9 cellular contexts compared by ENCODE assay signal in the genomic region with DNA sequence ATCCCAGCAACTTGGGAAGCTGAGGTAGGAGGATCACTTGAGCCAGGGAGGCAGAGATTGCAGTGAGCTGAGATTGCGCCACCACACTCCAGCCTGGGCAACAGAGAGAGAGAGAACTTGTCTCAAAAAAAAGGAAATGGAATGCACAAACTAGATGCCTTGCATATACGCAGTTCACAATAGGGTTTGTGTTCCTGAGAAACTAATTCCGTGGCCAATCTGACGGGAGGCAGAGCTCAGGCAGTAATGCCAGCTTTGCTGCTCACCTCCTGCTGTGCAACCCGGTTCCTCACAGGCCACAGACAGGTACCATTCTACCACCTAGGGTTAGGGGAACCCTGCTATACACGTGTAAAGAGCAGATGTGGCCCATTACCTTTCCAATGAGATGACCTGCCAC. TPM values are rescaled to one million over a fixed set of nuclear protein-coding genes. Genes with fewer than 3 reads are reported as not detected.
DNase-seq lines count a peak whose midpoint lies in the region; ATAC-seq and TF ChIP-seq lines count a peak whose summit lies in the region.
"Had no signal": no experiment of that assay in that cellular context is flagged by ENCODE, and none has a peak within 500 bp of the region (broad histone marks: within the 10 kb centered on the region; RNA-seq: fewer than 3 reads in every experiment).

No MANE protein-coding gene starts in this region.

- H3K27ac Mint-ChIP-seq in CD14-positive monocyte = peak overlapping the region; percentile 68 to 85 (median 78)
- H3K27ac Mint-ChIP-seq in brain = peak overlapping the region in 3 of 5 experiments; percentile 0 to 92 (median 71)
- H3K27ac Mint-ChIP-seq in natural killer cell treated with Interleukin-12 subunit alpha and Interleukin-12 subunit beta and Interleukin-15 and Interleukin-18, amount 100 ng/mL, for 72 hours = peak overlapping the region in 1 of 2 donors; percentile 91

- H3K4me3 ChIP-seq in KMS-11 (IDR thresholded peaks at IDR 0.05; ENCODE audit: insufficient read depth, low read depth, low read length) (no peak overlapping the region), H7 (ENCODE audit: insufficient read depth, low read depth, low read length) (no peak overlapping the region), gastroesophageal sphincter (peak overlapping the region in 1 of 2 donors; percentile 73)

- H4K20me1 ChIP-seq in KMS-11 (ENCODE audit: insufficient read depth) = no peaks in the 10 kb centered on the region

- peaks cover 29% of the 10 kb centered on the region for H3K4me1 Mint-ChIP-seq in CD14-positive monocyte
- peaks cover 50% of the 10 kb centered on the region for H3K4me1 Mint-ChIP-seq in brain
- H3K4me1 Mint-ChIP-seq in natural killer cell treated with Interleukin-12 subunit alpha and Interleukin-12 subunit beta and Interleukin-15 and Interleukin-18, amount 100 ng/mL, for 72 hours (ENCODE audit: low read depth in 2 of 2) = peaks cover 33 to 39% of the 10 kb centered on the region in 2 donors

- H3K27me3 Mint-ChIP-seq in CD14-positive monocyte (ENCODE audit: low read depth in 3 of 3) (peaks cover 0 to 5% (median 3%) of the 10 kb centered on the region in 3 donors), brain (peaks cover 8% of the 10 kb centered on the region)
- no peaks in the 10 kb centered on the region for H3K27me3 Mint-ChIP-seq in natural killer cell treated with Interleukin-12 subunit alpha and Interleukin-12 subunit beta and Interleukin-15 and Interleukin-18, amount 100 ng/mL, for 72 hours

- no peak for TF ChIP-seq EP300 in gastroesophageal sphincter (IDR thresholded peaks at IDR 0.05)

- no peak overlapping the region; the same call in 1 of the 2 replicates for H3K9ac ChIP-seq in KMS-11

- no peaks in the 10 kb centered on the region for H3K9me3 ChIP-seq in gastroesophageal sphincter

- intact Hi-C loops in CD14-positive monocyte (cut with micrococcal nuclease) = no loop called here

- WGBS in gastroesophageal sphincter (ENCODE audit: low coverage in 1 of 2), 2 donors = 17 to 51% methylated on average over 2 to 3 of the region's 6 CpGs

- no peak for ATAC-seq in natural killer cell treated with Interleukin-12 subunit alpha and Interleukin-12 subunit beta and Interleukin-15 and Interleukin-18, amount 100 ng/mL, for 72 hours
- ATAC-seq in gastroesophageal sphincter (no peak), left lobe of liver (no peak)

- H2AFZ ChIP-seq in KMS-11 (ENCODE audit: low read depth) = no peak overlapping the region

- no peaks in the 10 kb centered on the region for H3K36me3 ChIP-seq in KMS-11 (ENCODE audit: insufficient read depth)
- H3K36me3 ChIP-seq in H7 (replicated peaks; ENCODE audit: control insufficient read depth, insufficient read depth, low read length) = no peaks in the 10 kb centered on the region; the same call in none of the 2 replicates
- H3K36me3 ChIP-seq in gastroesophageal sphincter = peaks cover 0 to 27% of the 10 kb centered on the region in 2 donors

- H3K36me3 Mint-ChIP-seq in CD14-positive monocyte (peaks cover 15 to 23% of the 10 kb centered on the region in 2 donors), brain (peaks cover 11% of the 10 kb centered on the region)
- H3K36me3 Mint-ChIP-seq in natural killer cell treated with Interleukin-12 subunit alpha and Interleukin-12 subunit beta and Interleukin-15 and Interleukin-18, amount 100 ng/mL, for 72 hours = peaks cover under 1% of the 10 kb centered on the region

- H3K27ac ChIP-seq in KMS-11 (no peak overlapping the region), gastroesophageal sphincter (no peak overlapping the region)
- H3K27ac ChIP-seq: cardiac muscle cell had no signal

- no peak for DNase-seq in CD14-positive monocyte (ENCODE audit: low spot score)
- no peak for DNase-seq in natural killer cell treated with Interleukin-12 subunit alpha and Interleukin-12 subunit beta and Interleukin-15 and Interleukin-18, amount 100 ng/mL, for 72 hours (ENCODE audit: low spot score)
- no peak for DNase-seq in H7
- DNase-seq in activated CD4-positive, CD25-positive, alpha-beta regulatory T cell (lab: John Stamatoyannopoulos, UW) = no peak
- no peak for DNase-seq in left lobe of liver (ENCODE audit: low spot score)

- H3K79me2 ChIP-seq in KMS-11 (ENCODE audit: insufficient read depth, low read depth) = peaks cover 66% of the 10 kb centered on the region

- no peak for TF ChIP-seq POLR2A in gastroesophageal sphincter (IDR thresholded peaks at IDR 0.05)

- TF ChIP-seq CTCF in CD14-positive monocyte (IDR thresholded peaks at IDR 0.05) (no peak), KMS-11 (conservative IDR thresholded peaks at IDR 0.05; ENCODE audit: low read depth, low read length) (no peak), brain (conservative IDR thresholded peaks at IDR 0.05) (no peak), gastroesophageal sphincter (IDR thresholded peaks at IDR 0.05) (no peak)

- H3K4me1 ChIP-seq in KMS-11 (ENCODE audit: low read depth, poor library complexity, severe bottlenecking) (peaks cover 18% of the 10 kb centered on the region), gastroesophageal sphincter (peaks cover 4 to 43% (median 14%) of the 10 kb centered on the region in 3 donors)

- H3K27me3 ChIP-seq in KMS-11 (ENCODE audit: insufficient read depth, low read depth) (no peaks in the 10 kb centered on the region), H7 (ENCODE audit: control insufficient read depth, insufficient read depth, low read length) (no peaks in the 10 kb centered on the region), gastroesophageal sphincter (no peaks in the 10 kb centered on the region)
- H3K27me3 ChIP-seq: cardiac muscle cell had no signal

- H3K9me3 Mint-ChIP-seq in CD14-positive monocyte (no peaks in the 10 kb centered on the region), brain (no peaks in the 10 kb centered on the region)
- H3K9me3 Mint-ChIP-seq in natural killer cell treated with Interleukin-12 subunit alpha and Interleukin-12 subunit beta and Interleukin-15 and Interleukin-18, amount 100 ng/mL, for 72 hours = no peaks in the 10 kb centered on the region

- H3K4me2 ChIP-seq in KMS-11 = peak overlapping the region; percentile 99

- H3K4me3 Mint-ChIP-seq in CD14-positive monocyte (peak overlapping the region in 1 of 2 donors; percentile 96), brain (peak overlapping the region; percentile 91 to 99 (median 98))
- H3K4me3 Mint-ChIP-seq in natural killer cell treated with Interleukin-12 subunit alpha and Interleukin-12 subunit beta and Interleukin-15 and Interleukin-18, amount 100 ng/mL, for 72 hours = peak overlapping the region; percentile 93

RNA-seq across cellular contexts. Expression of a gene that starts 1.4 kb away (rescaled TPM):
- 10 to 100 TPM; 24.4 to 25.5 TPM for polyA plus RNA-seq in CD14-positive monocyte
- polyA plus RNA-seq in brain (ENCODE audit: insufficient read depth, low read depth, low replicate concordance) = 32.5 TPM
- 10 to 100 TPM; 37.1 to 59.6 TPM for total RNA-seq in natural killer cell treated with Interleukin-12 subunit alpha and Interleukin-12 subunit beta and Interleukin-15 and Interleukin-18, amount 100 ng/mL, for 72 hours
- total RNA-seq in H7 (2014; rRNA removed; shearing (Covaris generic)) = 49.9 and 57.2 TPM in 2 replicates
- total RNA-seq in gastroesophageal sphincter = 10 to 100 TPM; 11.6 to 45.0 (median 22.4) TPM
- total RNA-seq in left lobe of liver = 17.0 TPM

RNA-seq across cellular contexts. Expression of a gene that starts 43.6 kb away (rescaled TPM):
- under 1 TPM; 0.56 to 0.93 TPM for polyA plus RNA-seq in CD14-positive monocyte
- 89.1 TPM for polyA plus RNA-seq in brain (ENCODE audit: insufficient read depth, low read depth, low replicate concordance)
- total RNA-seq in natural killer cell treated with Interleukin-12 subunit alpha and Interleukin-12 subunit beta and Interleukin-15 and Interleukin-18, amount 100 ng/mL, for 72 hours = 1 to 10 TPM; 1.1 to 1.5 TPM
- total RNA-seq in H7 (2014; rRNA removed; shearing (Covaris generic)) = 3.8 and 6.0 TPM in 2 replicates
- 10 to 100 TPM; 26.8 to 54.6 (median 51.9) TPM for total RNA-seq in gastroesophageal sphincter
- 12.1 TPM for total RNA-seq in left lobe of liver
